ENCODE assay signal across 10 cellular contexts in genomic region chr6:165663283-165663735, GRCh38. TPM values are rescaled to one million over a fixed set of nuclear protein-coding genes. Genes with fewer than 3 reads are reported as not detected.
A peak's percentile ranks its signal among the peaks of the same experiment; 100 is the strongest.
DNase-seq lines count a peak whose midpoint lies in the region; ATAC-seq and TF ChIP-seq lines count a peak whose summit lies in the region.
"Had no signal": no experiment of that assay in that cellular context is flagged by ENCODE, and none has a peak within 500 bp of the region (broad histone marks: within the 10 kb centered on the region; RNA-seq: fewer than 3 reads in every experiment).

No MANE protein-coding gene starts in this region.

- ATAC-seq in GM19455 (IDR thresholded peaks at IDR 0.05; ENCODE audit: unreplicated experiment): no peak
- no peak for ATAC-seq in GM19035 (IDR thresholded peaks at IDR 0.05; ENCODE audit: unreplicated experiment)

- peak overlapping the region; percentile 82 for H3K4me3 Mint-ChIP-seq in glutamatergic neuron (ENCODE audit: unreplicated experiment)

- H3K4me3 ChIP-seq in SJCRH30 (peak overlapping the region; percentile 82), parathyroid adenoma (ENCODE audit: low read depth, low read length) (peak overlapping the region; percentile 39)

- no peak for TF ChIP-seq CTCF in glutamatergic neuron (IDR thresholded peaks at IDR 0.05; ENCODE audit: partially characterized antibody, unreplicated experiment)
- TF ChIP-seq CTCF in parathyroid adenoma (IDR thresholded peaks at IDR 0.05): no peak
- no peak for TF ChIP-seq CTCF in GM10248 (IDR thresholded peaks at IDR 0.05; ENCODE audit: control extremely low read depth, extremely low read depth, low read depth, missing control alignments)

- POLR2A ChIA-PET in GM10248 (lab: Yijun Ruan, JAX): no interaction called here

- no peaks in the 10 kb centered on the region for H3K9me3 ChIP-seq in SJCRH30 (replicated peaks)
- no peaks in the 10 kb centered on the region for H3K9me3 ChIP-seq in parathyroid adenoma (ENCODE audit: control insufficient read depth, low read length)

- peak; percentile 58 for DNase-seq in Daoy (ENCODE audit: low read depth)
- peak; percentile 50 to 60 for DNase-seq in SJCRH30
- no peak for DNase-seq in glutamatergic neuron
- DNase-seq in GM10248 (ENCODE audit: extremely low spot score): no peak
- no peak for DNase-seq in amniotic stem cell (lab: John Stamatoyannopoulos, UW)
- DNase-seq: central memory CD4-positive, alpha-beta T cell; NCI-H2081 had no signal

- H3K36me3 Mint-ChIP-seq in glutamatergic neuron (ENCODE audit: unreplicated experiment): no peaks in the 10 kb centered on the region

- H3K36me3 ChIP-seq in SJCRH30: no peaks in the 10 kb centered on the region
- H3K36me3 ChIP-seq in parathyroid adenoma (ENCODE audit: control insufficient read depth, insufficient read depth, low read length): no peaks in the 10 kb centered on the region

- no peaks in the 10 kb centered on the region for H3K27me3 ChIP-seq in SJCRH30
- peaks cover 17% of the 10 kb centered on the region for H3K27me3 ChIP-seq in parathyroid adenoma (ENCODE audit: control insufficient read depth, insufficient read depth, low read length)

- no peak overlapping the region for H3K9ac ChIP-seq in parathyroid adenoma

- peaks cover 16% of the 10 kb centered on the region for H3K4me1 Mint-ChIP-seq in glutamatergic neuron (ENCODE audit: low read depth, unreplicated experiment)

- H3K4me1 ChIP-seq in SJCRH30 (peaks cover 6% of the 10 kb centered on the region), parathyroid adenoma (no peaks in the 10 kb centered on the region)

- H3K27ac ChIP-seq in SJCRH30 (no peak overlapping the region), parathyroid adenoma (no peak overlapping the region)

- CTCF ChIA-PET in GM10248 (lab: Yijun Ruan, JAX): no interaction called here

- H3K4me2 ChIP-seq in parathyroid adenoma (ENCODE audit: low read length): peak overlapping the region; percentile 65

- H2AFZ ChIP-seq in parathyroid adenoma: peak overlapping the region; percentile 7

- H3K27ac Mint-ChIP-seq in glutamatergic neuron (ENCODE audit: unreplicated experiment): no peak overlapping the region

- no peaks in the 10 kb centered on the region for H3K79me2 ChIP-seq in parathyroid adenoma

- H3K9me3 Mint-ChIP-seq in glutamatergic neuron (ENCODE audit: unreplicated experiment): peaks cover 8% of the 10 kb centered on the region

- H3K27me3 Mint-ChIP-seq in glutamatergic neuron (ENCODE audit: unreplicated experiment): peaks cover 18% of the 10 kb centered on the region

RNA-seq across cellular contexts. Expression of gene PDE10A, which starts 0.3 kb away (rescaled TPM):
- total RNA-seq in Daoy (2014; rRNA removed; shearing (Covaris generic)): 6.7 and 6.8 TPM in 2 replicates
- total RNA-seq in SJCRH30 (2014; rRNA removed; shearing (Covaris generic)): 12.8 and 14.5 TPM in 2 replicates
- 24.5 TPM for total RNA-seq in glutamatergic neuron (ENCODE audit: unreplicated experiment)

Comparison
In these comparisons a context has a peak if more than half of its experiments do, and no peak if none do; other contexts are left out.
1. DNase-seq: peak in Daoy (single experiment) and SJCRH30 (2 of 2); none in glutamatergic neuron (single experiment), GM10248 (single experiment) and amniotic stem cell (single experiment).